20 cellular contexts compared by ENCODE assay signal in the genomic region with DNA sequence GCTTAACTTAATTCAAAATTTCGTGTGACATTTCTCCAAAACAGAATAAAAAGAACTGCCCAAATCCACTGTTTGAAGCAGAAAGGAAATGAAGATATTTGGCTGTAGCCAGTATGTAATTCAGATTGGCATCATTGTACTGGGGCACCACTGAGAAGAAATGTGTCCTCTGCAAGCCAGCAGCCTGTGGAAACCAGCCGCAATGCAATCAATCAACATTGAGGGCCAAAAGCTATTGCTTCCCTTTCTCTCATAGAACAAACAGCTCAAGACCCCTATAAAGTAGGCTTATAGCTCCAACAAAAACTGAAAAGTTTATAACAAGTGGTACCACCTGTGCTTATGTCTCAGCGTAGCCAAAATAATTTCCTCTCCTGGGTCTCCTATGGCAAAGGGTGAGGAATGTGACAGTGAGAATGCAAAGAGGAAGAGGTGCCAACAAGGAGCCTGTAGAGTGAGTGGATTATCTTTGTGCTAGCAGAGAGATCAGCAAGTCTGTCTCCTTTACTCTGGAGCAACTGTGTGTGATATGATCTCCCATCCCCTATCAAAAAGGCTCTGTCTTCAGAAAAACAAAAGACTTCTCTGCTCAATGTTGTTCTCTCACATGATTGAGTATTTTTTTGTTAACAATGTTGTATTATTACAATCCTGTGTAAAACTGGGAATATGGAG.
DNase-seq lines count a peak whose midpoint lies in the region; ATAC-seq, FAIRE-seq and TF ChIP-seq lines count a peak whose summit lies in the region.
"Had no signal": no experiment of that assay in that cellular context is flagged by ENCODE, and none has a peak within 500 bp of the region (broad histone marks: within the 10 kb centered on the region; RNA-seq: fewer than 3 reads in every experiment).

No MANE protein-coding gene starts in this region.

- no peak overlapping the region for H3K27ac Mint-ChIP-seq in CD4-positive, alpha-beta T cell
- H3K27ac Mint-ChIP-seq in CD8-positive, alpha-beta memory T cell, result no peak overlapping the region

- CTCF ChIA-PET in CD4-positive, alpha-beta T cell (lab: Charles Lee), result no interaction called here
- CTCF ChIA-PET in CD8-positive, alpha-beta memory T cell (lab: Charles Lee), result no interaction called here

- no peak overlapping the region for H2AFZ ChIP-seq in parathyroid adenoma

- no peaks in the 10 kb centered on the region for H3K36me3 Mint-ChIP-seq in CD4-positive, alpha-beta T cell (ENCODE audit: low read depth)
- H3K36me3 Mint-ChIP-seq in CD8-positive, alpha-beta memory T cell, result no peaks in the 10 kb centered on the region

- no peak overlapping the region for H3K4me3 Mint-ChIP-seq in CD4-positive, alpha-beta T cell
- no peak overlapping the region for H3K4me3 Mint-ChIP-seq in CD8-positive, alpha-beta memory T cell

- H3K79me2 ChIP-seq in parathyroid adenoma, result no peaks in the 10 kb centered on the region

- H3K36me3 ChIP-seq in right atrium auricular region, result no peaks in the 10 kb centered on the region
- H3K36me3 ChIP-seq in parathyroid adenoma (ENCODE audit: control insufficient read depth, insufficient read depth, low read length), result no peaks in the 10 kb centered on the region
- no peaks in the 10 kb centered on the region for H3K36me3 ChIP-seq in pancreas
- H3K36me3 ChIP-seq in CD8-positive, alpha-beta memory T cell (ENCODE audit: insufficient read depth, low read length), result no peaks in the 10 kb centered on the region
- H3K36me3 ChIP-seq: MG63, Peyer's patch had no signal

- peak overlapping the region; percentile 5 for H3K4me2 ChIP-seq in parathyroid adenoma (ENCODE audit: low read length)
- H3K4me2 ChIP-seq: A549, KMS-11 had no signal

- no peak for FAIRE-seq in pancreas (lab: Jason Lieb, UNC)

- H3K27me3 Mint-ChIP-seq in CD4-positive, alpha-beta T cell, result no peaks in the 10 kb centered on the region
- peaks cover 0 to 4% of the 10 kb centered on the region in 2 donors for H3K27me3 Mint-ChIP-seq in CD8-positive, alpha-beta memory T cell

- ATAC-seq in left ventricle myocardium superior, result peak; percentile 33
- ATAC-seq in pancreas, result no peak
- ATAC-seq in GM19023 (IDR thresholded peaks at IDR 0.05; ENCODE audit: unreplicated experiment), result no peak
- ATAC-seq in CD4-positive, alpha-beta T cell (ENCODE audit: poor library complexity), result no peak
- ATAC-seq: A549 had no signal

- no peaks in the 10 kb centered on the region for H3K9me3 Mint-ChIP-seq in CD4-positive, alpha-beta T cell
- H3K9me3 Mint-ChIP-seq in CD8-positive, alpha-beta memory T cell, result no peaks in the 10 kb centered on the region

- POLR2A ChIA-PET in CD4-positive, alpha-beta T cell (lab: Charles Lee), result no interaction called here
- POLR2A ChIA-PET in CD8-positive, alpha-beta memory T cell (lab: Charles Lee), result no interaction called here

- no peak for TF ChIP-seq CTCF in right atrium auricular region (IDR thresholded peaks at IDR 0.05)
- TF ChIP-seq CTCF in parathyroid adenoma (IDR thresholded peaks at IDR 0.05), result no peak
- no peak for TF ChIP-seq CTCF in pancreas (IDR thresholded peaks at IDR 0.05)
- no peak for TF ChIP-seq CTCF in CD4-positive, alpha-beta T cell (IDR thresholded peaks at IDR 0.05)

- intact Hi-C loops in left ventricle myocardium superior (cut with micrococcal nuclease) (no loop called here), pancreas (cut with DNase I) (no loop called here)
- intact Hi-C loops in CD4-positive, alpha-beta T cell (cut with DNase I, micrococcal nuclease), result no loop called here

- DNase-seq in left ventricle myocardium superior, result no peak
- DNase-seq in right atrium auricular region (ENCODE audit: low spot score), result no peak
- peak; percentile 88 for DNase-seq in globus pallidus (ENCODE audit: low spot score)
- no peak for DNase-seq in pancreas
- no peak for DNase-seq in CD4-positive, alpha-beta T cell
- no peak for DNase-seq in CD8-positive, alpha-beta memory T cell
- DNase-seq: COR-L47, H7, MG63, NCI-H1092, NCI-H146, NCI-H2081, NCI-H748 treated with DMSO at 0.1 percent for 48 hours, Peyer's patch, SHP77 had no signal

- no peaks in the 10 kb centered on the region for H3K4me1 Mint-ChIP-seq in CD4-positive, alpha-beta T cell (ENCODE audit: low read depth)
- H3K4me1 Mint-ChIP-seq in CD8-positive, alpha-beta memory T cell, result no peaks in the 10 kb centered on the region

- H3K4me1 ChIP-seq in right atrium auricular region (peaks cover 0 to 5% of the 10 kb centered on the region in 2 donors), parathyroid adenoma (peaks cover 9% of the 10 kb centered on the region), pancreas (no peaks in the 10 kb centered on the region)
- H3K4me1 ChIP-seq in CD8-positive, alpha-beta memory T cell (ENCODE audit: insufficient read depth, low read length), result no peaks in the 10 kb centered on the region
- H3K4me1 ChIP-seq: A549, Peyer's patch had no signal

- H3K9ac ChIP-seq in parathyroid adenoma, result no peak overlapping the region
- H3K9ac ChIP-seq: KMS-11 had no signal

- no peak overlapping the region for H3K27ac ChIP-seq in right atrium auricular region
- H3K27ac ChIP-seq in parathyroid adenoma, result peak overlapping the region; percentile 47
- no peak overlapping the region for H3K27ac ChIP-seq in pancreas
- H3K27ac ChIP-seq in CD4-positive, alpha-beta T cell (ENCODE audit: low read depth, low read length), result no peak overlapping the region
- no peak overlapping the region for H3K27ac ChIP-seq in CD8-positive, alpha-beta memory T cell (ENCODE audit: low read depth, low read length)
- H3K27ac ChIP-seq: A549, C4-2B, KMS-11, Peyer's patch had no signal

- 70 to 71% methylated on average over 3 of the region's 3 CpGs for WGBS in pancreas, 2 donors

- no peaks in the 10 kb centered on the region for H3K9me3 ChIP-seq in right atrium auricular region
- no peaks in the 10 kb centered on the region for H3K9me3 ChIP-seq in parathyroid adenoma (ENCODE audit: control insufficient read depth, low read length)
- no peaks in the 10 kb centered on the region for H3K9me3 ChIP-seq in pancreas
- H3K9me3 ChIP-seq in CD4-positive, alpha-beta T cell (ENCODE audit: control insufficient read depth, low read length), result no peaks in the 10 kb centered on the region
- no peaks in the 10 kb centered on the region for H3K9me3 ChIP-seq in CD8-positive, alpha-beta memory T cell (ENCODE audit: low read length)
- H3K9me3 ChIP-seq: A549, MG63, Peyer's patch had no signal

- no peaks in the 10 kb centered on the region for H3K27me3 ChIP-seq in right atrium auricular region
- H3K27me3 ChIP-seq in parathyroid adenoma (ENCODE audit: control insufficient read depth, insufficient read depth, low read length), result no peaks in the 10 kb centered on the region
- H3K27me3 ChIP-seq in pancreas, result no peaks in the 10 kb centered on the region
- H3K27me3 ChIP-seq in CD4-positive, alpha-beta T cell (ENCODE audit: control insufficient read depth, insufficient read depth, low read length), result no peaks in the 10 kb centered on the region
- no peaks in the 10 kb centered on the region for H3K27me3 ChIP-seq in CD8-positive, alpha-beta memory T cell (ENCODE audit: insufficient read depth, low read length, poor library complexity, severe bottlenecking)
- H3K27me3 ChIP-seq: MG63, Peyer's patch had no signal

- H3K4me3 ChIP-seq in right atrium auricular region, result no peak overlapping the region
- peak overlapping the region; percentile 26 for H3K4me3 ChIP-seq in parathyroid adenoma (ENCODE audit: low read depth, low read length)
- no peak overlapping the region for H3K4me3 ChIP-seq in pancreas
- no peak overlapping the region for H3K4me3 ChIP-seq in CD8-positive, alpha-beta memory T cell (ENCODE audit: low read length)
- H3K4me3 ChIP-seq: A549, MG63, Peyer's patch had no signal
